Comparison of ENCODE assay signal across 8 cellular contexts in the genomic region with DNA sequence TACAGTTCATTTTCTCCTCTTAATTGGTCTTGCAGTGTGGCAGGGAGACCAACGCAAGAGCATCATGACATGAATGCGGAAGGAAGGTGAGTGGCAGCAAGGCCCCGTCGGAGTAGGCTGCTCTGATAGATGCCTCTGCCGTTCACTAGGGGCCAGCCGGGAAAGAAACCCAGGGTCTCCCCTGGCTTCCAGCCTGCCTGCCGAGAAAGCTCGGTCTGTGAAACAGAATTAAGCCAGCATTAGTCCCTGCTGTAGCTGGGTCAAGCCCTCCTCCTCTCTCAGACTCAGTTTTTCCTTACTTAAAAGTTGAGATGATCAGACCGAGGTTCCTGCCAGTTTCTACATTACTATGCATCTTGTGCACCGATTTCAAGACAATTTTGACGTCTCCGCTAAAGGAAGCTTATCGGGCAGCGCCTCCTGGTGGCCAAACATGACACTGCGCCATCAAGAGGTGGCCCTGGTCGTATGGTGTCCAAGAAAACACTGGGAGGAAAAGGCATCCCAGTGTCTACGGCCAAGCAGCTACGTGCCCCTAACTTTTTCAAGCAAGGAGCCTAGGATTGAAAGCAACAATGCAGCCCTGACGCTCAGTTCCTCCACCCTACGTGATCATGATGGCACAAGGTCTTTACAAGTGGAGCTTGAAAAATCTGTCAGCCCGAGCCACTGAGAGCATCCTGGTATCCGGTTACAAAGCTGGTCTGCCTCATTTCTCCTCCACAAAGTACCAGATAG.
DNase-seq lines count a peak whose midpoint lies in the region; TF ChIP-seq lines count a peak whose summit lies in the region.

No MANE protein-coding gene starts in this region.

- H3K36me3 Mint-ChIP-seq in activated naive CD4-positive, alpha-beta T cell treated with anti-CD3 and anti-CD28 coated beads for 36 hours (ENCODE audit: low read depth), result no peaks in the 10 kb centered on the region

- H3K27me3 Mint-ChIP-seq in activated naive CD4-positive, alpha-beta T cell treated with anti-CD3 and anti-CD28 coated beads for 36 hours (ENCODE audit: low read depth), result peaks cover 11% of the 10 kb centered on the region

- intact Hi-C loops in activated naive CD4-positive, alpha-beta T cell treated with anti-CD3 and anti-CD28 coated beads for 36 hours (cut with micrococcal nuclease), result loop anchor here (1.0 to 5.0 kb wide), 5 partner anchors 250 to 1135 kb away; no protein-coding TSS in a partner anchor
- intact Hi-C loops in ovary (cut with DNase I) (loop anchor here (5.0 to 10.0 kb wide), 3 partner anchors 472 to 810 kb away; a partner anchor contains a TSS), thyroid gland (cut with DNase I) (loop anchor here (5.0 to 10.0 kb wide), 3 partner anchors 242 to 600 kb away; no protein-coding TSS in a partner anchor)

- TF ChIP-seq CTCF in 22Rv1 (IDR thresholded peaks at IDR 0.05) (peak; percentile 99), GM12873 (IDR thresholded peaks at IDR 0.05; ENCODE audit: insufficient read depth, low read depth, low read length, missing control alignments) (peak; percentile 99), ovary (IDR thresholded peaks at IDR 0.05) (peak; percentile 51 to 69 (median 58)), thyroid gland (IDR thresholded peaks at IDR 0.05) (peak; percentile 84 to 95 (median 92))

- no peaks in the 10 kb centered on the region for H3K9me3 Mint-ChIP-seq in activated naive CD4-positive, alpha-beta T cell treated with anti-CD3 and anti-CD28 coated beads for 36 hours

- CTCF ChIA-PET in activated naive CD4-positive, alpha-beta T cell treated with anti-CD3 and anti-CD28 coated beads for 36 hours (lab: Charles Lee), result interaction anchor here (0.6 to 3.4 kb wide), 32 partner anchors 10 to 996 kb away, joined by 3 to 44 read pairs (median 4); no protein-coding TSS in a partner anchor

- H3K9me3 ChIP-seq in ovary (no peaks in the 10 kb centered on the region), thyroid gland (no peaks in the 10 kb centered on the region)

- WGBS in ovary, 3 donors, result 3 to 5% (median 4%) methylated on average over 22 of the region's 22 CpGs
- 8% methylated on average over 22 of the region's 22 CpGs for WGBS in thyroid gland, 2 donors

- H3K27ac Mint-ChIP-seq in activated naive CD4-positive, alpha-beta T cell treated with anti-CD3 and anti-CD28 coated beads for 36 hours, result no peak overlapping the region

- TF ChIP-seq POLR2A in ovary (IDR thresholded peaks at IDR 0.05), result no peak
- TF ChIP-seq POLR2A in thyroid gland (IDR thresholded peaks at IDR 0.05), result no peak

- H3K36me3 ChIP-seq in ovary (no peaks in the 10 kb centered on the region), thyroid gland (no peaks in the 10 kb centered on the region)

- peaks cover 4% of the 10 kb centered on the region for H3K4me1 Mint-ChIP-seq in activated naive CD4-positive, alpha-beta T cell treated with anti-CD3 and anti-CD28 coated beads for 36 hours (ENCODE audit: low read depth)

- no peak overlapping the region for H3K4me3 Mint-ChIP-seq in activated naive CD4-positive, alpha-beta T cell treated with anti-CD3 and anti-CD28 coated beads for 36 hours

- peak; percentile 92 for TF ChIP-seq RAD21 in Ishikawa (IDR thresholded peaks at IDR 0.05; ENCODE audit: low read depth)

- TF ChIP-seq EP300 in Ishikawa (IDR thresholded peaks at IDR 0.05; ENCODE audit: borderline replicate concordance) (no peak), ovary (IDR thresholded peaks at IDR 0.05) (no peak)

- no peak overlapping the region for H3K27ac ChIP-seq in 22Rv1
- no peak overlapping the region for H3K27ac ChIP-seq in ovary
- no peak overlapping the region for H3K27ac ChIP-seq in thyroid gland

- DNase-seq in SHP77 (lab: John Stamatoyannopoulos, UW) (peak; percentile 55 to 72), globus pallidus (ENCODE audit: low spot score) (peak; percentile 70), ovary (peak; percentile 40 to 85 (median 74)), thyroid gland (peak; percentile 81 to 83)
- DNase-seq in activated naive CD4-positive, alpha-beta T cell treated with anti-CD3 and anti-CD28 coated beads for 36 hours, result peak; percentile 89

- H3K4me3 ChIP-seq in ovary, result no peak overlapping the region
- H3K4me3 ChIP-seq in thyroid gland (replicated peaks in 1 of 3), result no peak overlapping the region

- no peaks in the 10 kb centered on the region for H3K27me3 ChIP-seq in ovary
- no peaks in the 10 kb centered on the region for H3K27me3 ChIP-seq in thyroid gland

- no peaks in the 10 kb centered on the region for H3K4me1 ChIP-seq in ovary (ENCODE audit: insufficient read depth)
- no peaks in the 10 kb centered on the region for H3K4me1 ChIP-seq in thyroid gland

TF ChIP-seq in Ishikawa, 13 proteins besides CTCF, POLR2A, EP300 and RAD21:
- TF ChIP-seq, protein P1, sequence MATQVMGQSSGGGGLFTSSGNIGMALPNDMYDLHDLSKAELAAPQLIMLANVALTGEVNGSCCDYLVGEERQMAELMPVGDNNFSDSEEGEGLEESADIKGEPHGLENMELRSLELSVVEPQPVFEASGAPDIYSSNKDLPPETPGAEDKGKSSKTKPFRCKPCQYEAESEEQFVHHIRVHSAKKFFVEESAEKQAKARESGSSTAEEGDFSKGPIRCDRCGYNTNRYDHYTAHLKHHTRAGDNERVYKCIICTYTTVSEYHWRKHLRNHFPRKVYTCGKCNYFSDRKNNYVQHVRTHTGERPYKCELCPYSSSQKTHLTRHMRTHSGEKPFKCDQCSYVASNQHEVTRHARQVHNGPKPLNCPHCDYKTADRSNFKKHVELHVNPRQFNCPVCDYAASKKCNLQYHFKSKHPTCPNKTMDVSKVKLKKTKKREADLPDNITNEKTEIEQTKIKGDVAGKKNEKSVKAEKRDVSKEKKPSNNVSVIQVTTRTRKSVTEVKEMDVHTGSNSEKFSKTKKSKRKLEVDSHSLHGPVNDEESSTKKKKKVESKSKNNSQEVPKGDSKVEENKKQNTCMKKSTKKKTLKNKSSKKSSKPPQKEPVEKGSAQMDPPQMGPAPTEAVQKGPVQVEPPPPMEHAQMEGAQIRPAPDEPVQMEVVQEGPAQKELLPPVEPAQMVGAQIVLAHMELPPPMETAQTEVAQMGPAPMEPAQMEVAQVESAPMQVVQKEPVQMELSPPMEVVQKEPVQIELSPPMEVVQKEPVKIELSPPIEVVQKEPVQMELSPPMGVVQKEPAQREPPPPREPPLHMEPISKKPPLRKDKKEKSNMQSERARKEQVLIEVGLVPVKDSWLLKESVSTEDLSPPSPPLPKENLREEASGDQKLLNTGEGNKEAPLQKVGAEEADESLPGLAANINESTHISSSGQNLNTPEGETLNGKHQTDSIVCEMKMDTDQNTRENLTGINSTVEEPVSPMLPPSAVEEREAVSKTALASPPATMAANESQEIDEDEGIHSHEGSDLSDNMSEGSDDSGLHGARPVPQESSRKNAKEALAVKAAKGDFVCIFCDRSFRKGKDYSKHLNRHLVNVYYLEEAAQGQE (IDR thresholded peaks at IDR 0.05; ENCODE audit: low read depth), result no peak
TF ChIP-seq in Ishikawa: peak in this region for 0.
